Comparison of ENCODE assay signal across 15 cellular contexts in genomic region chr16:10093564-10093963, GRCh38.
A peak's percentile ranks its signal among the peaks of the same experiment; 100 is the strongest.
DNase-seq lines count a peak whose midpoint lies in the region; ATAC-seq and TF ChIP-seq lines count a peak whose summit lies in the region.
"Had no signal": no experiment of that assay in that cellular context is flagged by ENCODE, and none has a peak within 500 bp of the region (broad histone marks: within the 10 kb centered on the region; RNA-seq: fewer than 3 reads in every experiment).

No MANE protein-coding gene starts in this region.

- DNase-seq in H4 (ENCODE audit: low spot score): peak; percentile 92
- peak; percentile 99 for DNase-seq in M059J (ENCODE audit: low read depth)
- DNase-seq in RPMI7951 (ENCODE audit: low read depth): peak; percentile 90
- DNase-seq in fibroblast of mammary gland (ENCODE audit: low read depth): peak; percentile 30
- DNase-seq in tibial artery: no peak
- no peak for DNase-seq in NCI-H128 (lab: John Stamatoyannopoulos, UW; ENCODE audit: unreplicated experiment)
- DNase-seq: CD8-positive, alpha-beta memory T cell; GM23248; NCI-H1092 treated with DMSO at 0.1 percent for 48 hours; NCI-H187; NCI-H510A; NCI-H82; RPMI8226 had no signal

- no peak overlapping the region for H3K4me3 ChIP-seq in fibroblast of mammary gland (ENCODE audit: control insufficient read depth, low read depth, low read length)
- H3K4me3 ChIP-seq in tibial artery: no peak overlapping the region
- H3K4me3 ChIP-seq: BLaER1, GM23248 had no signal

- intact Hi-C loops in tibial artery (cut with DNase I; ENCODE audit: low total_unique reads): no loop called here

- H3K9me3 ChIP-seq in tibial artery: no peaks in the 10 kb centered on the region
- H3K9me3 ChIP-seq: BLaER1 had no signal

- H3K27ac ChIP-seq in tibial artery: no peak overlapping the region
- H3K27ac ChIP-seq: BLaER1, GM23248 had no signal

- TF ChIP-seq CTCF in fibroblast of mammary gland (conservative IDR thresholded peaks at IDR 0.05; ENCODE audit: control insufficient read depth, insufficient read depth, low read depth, low read length) (no peak), tibial artery (IDR thresholded peaks at IDR 0.05) (no peak)

- no peaks in the 10 kb centered on the region for H3K27me3 ChIP-seq in tibial artery
- H3K27me3 ChIP-seq: BLaER1 had no signal

- no peaks in the 10 kb centered on the region for H3K36me3 ChIP-seq in tibial artery
- H3K36me3 ChIP-seq: BLaER1 had no signal

- peaks cover 0 to 5% (median 3%) of the 10 kb centered on the region in 4 donors for H3K4me1 ChIP-seq in tibial artery
- H3K4me1 ChIP-seq: BLaER1 had no signal

- ATAC-seq in GM21447 (IDR thresholded peaks at IDR 0.05; ENCODE audit: unreplicated experiment): no peak

Comparison
In these comparisons a context has a peak if more than half of its experiments do, and no peak if none do; other contexts are left out.
1. DNase-seq: peak in H4 (single experiment), M059J (single experiment), RPMI7951 (single experiment) and fibroblast of mammary gland (single experiment); none in tibial artery (0 of 2) and NCI-H128 (single experiment).